Comparison of ENCODE assay signal across 9 cellular contexts in genomic region chr3:152376351-152377183, GRCh38.
DNase-seq lines count a peak whose midpoint lies in the region; ATAC-seq, FAIRE-seq and TF ChIP-seq lines count a peak whose summit lies in the region.
"Had no signal": no experiment of that assay in that cellular context is flagged by ENCODE, and none has a peak within 500 bp of the region (broad histone marks: within the 10 kb centered on the region; RNA-seq: fewer than 3 reads in every experiment).

No MANE protein-coding gene starts in this region.

- H3K4me3 ChIP-seq in HEK293 (ENCODE audit: low read depth, low read length) (no peak overlapping the region), NB4 (ENCODE audit: low read depth, low read length) (no peak overlapping the region), dorsolateral prefrontal cortex (peak overlapping the region in 56 of 59 donors; percentile 5 to 62 (median 38)), skeletal muscle tissue (ENCODE audit: low read length in 3 of 3) (peak overlapping the region in 2 of 3 donors; percentile 2 to 24)

- TF ChIP-seq POLR2A in NB4 (IDR thresholded peaks at IDR 0.05; ENCODE audit: extremely low read depth, insufficient read length) = no peak

- H3K36me3 ChIP-seq in HEK293 (ENCODE audit: control insufficient read depth in 2 of 2, insufficient read depth in 1 of 2, low read length in 2 of 2) = no peaks in the 10 kb centered on the region
- H3K36me3 ChIP-seq in skeletal muscle tissue (ENCODE audit: control insufficient read depth in 3 of 3, insufficient read depth in 3 of 3, low read length in 3 of 3) = peaks cover 0 to 3% (median 0%) of the 10 kb centered on the region in 3 donors

- no peak for TF ChIP-seq CTCF in HEK293 (tag by site-specific recombination; IDR thresholded peaks at IDR 0.05)
- TF ChIP-seq CTCF in NB4 (IDR thresholded peaks at IDR 0.05; ENCODE audit: low read depth, low read length) = no peak
- no peak for TF ChIP-seq CTCF in dorsolateral prefrontal cortex (IDR thresholded peaks at IDR 0.05 in 54 of 56, conservative IDR thresholded peaks at IDR 0.05 in 2 of 56; ENCODE audit: low read depth in 1 of 56, partially characterized antibody in 56 of 56)

- peak; percentile 67 for ATAC-seq in GM18519 (IDR thresholded peaks at IDR 0.05; ENCODE audit: low FRiP score, unreplicated experiment)

- CTCF ChIA-PET in HEK293 (lab: Yijun Ruan, JAX) = no interaction called here

- intact Hi-C loops in dorsolateral prefrontal cortex (cut with DNase I) = no loop called here

- H3K4me1 ChIP-seq in HEK293 (ENCODE audit: control insufficient read depth, insufficient read depth, low read length) = peaks cover 12% of the 10 kb centered on the region
- H3K4me1 ChIP-seq in skeletal muscle tissue (ENCODE audit: control insufficient read depth in 3 of 3, insufficient read depth in 3 of 3, low read length in 3 of 3) = peaks cover 16 to 35% (median 34%) of the 10 kb centered on the region in 3 donors

- no peaks in the 10 kb centered on the region for H3K9me3 ChIP-seq in HEK293 (ENCODE audit: control insufficient read depth, insufficient read depth, low read depth, low read length)
- H3K9me3 ChIP-seq in skeletal muscle tissue (ENCODE audit: control insufficient read depth in 3 of 3, low read length in 3 of 3) = no peaks in the 10 kb centered on the region

- POLR2A ChIA-PET in HEK293 (lab: Yijun Ruan, JAX) = no interaction called here

- FAIRE-seq in urothelium cell line (lab: Jason Lieb, UNC) = no peak

- peak; percentile 88 for DNase-seq in NB4 (ENCODE audit: low read depth)
- DNase-seq in dorsolateral prefrontal cortex = peak in 2 of 10 donors; percentile 42 to 45
- DNase-seq in urothelium cell line (ENCODE audit: low spot score) = no peak
- DNase-seq in stimulated activated CD4-positive, alpha-beta T cell treated with anti-CD3 and anti-CD28 coated beads, Interleukin-2, amount 100 ng/mL, for 48 hours = no peak
- no peak for DNase-seq in NCI-H345 (lab: John Stamatoyannopoulos, UW)

- peak overlapping the region in 1 of 3 donors; percentile 29 for H3K9ac ChIP-seq in skeletal muscle tissue (ENCODE audit: low read depth in 1 of 3, low read length in 3 of 3)

- H3K27me3 ChIP-seq in dorsolateral prefrontal cortex (no peaks in the 10 kb centered on the region), skeletal muscle tissue (ENCODE audit: control insufficient read depth in 3 of 3, insufficient read depth in 3 of 3, low read length in 3 of 3) (no peaks in the 10 kb centered on the region)

- H3K27ac ChIP-seq in HEK293 (ENCODE audit: extremely low read depth, low read depth, low read length) = no peak overlapping the region
- peak overlapping the region; percentile 52 to 94 (median 86) for H3K27ac ChIP-seq in dorsolateral prefrontal cortex
- peak overlapping the region; percentile 68 for H3K27ac ChIP-seq in skeletal muscle tissue (ENCODE audit: low read depth, low read length)
- H3K27ac ChIP-seq: VCaP had no signal

TF ChIP-seq in HEK293, 187 proteins besides CTCF, POLR2A, EP300 and RAD21:
- TF ChIP-seq ZNF140 (tag by site-specific recombination; IDR thresholded peaks at IDR 0.05) = no peak
- TF ChIP-seq ZSCAN4 (tag by site-specific recombination; IDR thresholded peaks at IDR 0.05) = peak; percentile 36

Comparison
In these comparisons a context has a peak if more than half of its experiments do, and no peak if none do; other contexts are left out.
1. H3K4me3 ChIP-seq: peak in dorsolateral prefrontal cortex (56 of 59) and skeletal muscle tissue (2 of 3); none in HEK293 (single experiment) and NB4 (single experiment).